In genomic region chr7:151876112-151876898, GRCh38 we compare ENCODE assay signal across 8 cellular contexts. TPM values are rescaled to one million over a fixed set of nuclear protein-coding genes. Genes with fewer than 3 reads are reported as not detected.
DNase-seq lines count a peak whose midpoint lies in the region; ATAC-seq and TF ChIP-seq lines count a peak whose summit lies in the region.

No MANE protein-coding gene starts in this region.

- no peaks in the 10 kb centered on the region for H3K79me2 ChIP-seq in PC-3 (ENCODE audit: low read length)
- no peaks in the 10 kb centered on the region for H3K79me2 ChIP-seq in osteoblast (ENCODE audit: insufficient read depth, low read length)

- peaks cover 15% of the 10 kb centered on the region for H3K4me1 ChIP-seq in PC-3 (ENCODE audit: insufficient read depth, low read length)
- H3K4me1 ChIP-seq in osteoblast (ENCODE audit: insufficient read depth, low read length): peaks cover 14% of the 10 kb centered on the region

- H3K4me3 ChIP-seq in PC-3 (ENCODE audit: low read length) (peak overlapping the region; percentile 83), osteoblast (ENCODE audit: insufficient read depth, low read length) (peak overlapping the region; percentile 66)

- no peaks in the 10 kb centered on the region for H3K27me3 Mint-ChIP-seq in glutamatergic neuron (ENCODE audit: unreplicated experiment)

- no peaks in the 10 kb centered on the region for H4K20me1 ChIP-seq in PC-3 (ENCODE audit: low read length)
- no peaks in the 10 kb centered on the region for H4K20me1 ChIP-seq in osteoblast (ENCODE audit: insufficient read depth, low read length)

- peak overlapping the region; percentile 70 for H3K27ac Mint-ChIP-seq in glutamatergic neuron (ENCODE audit: unreplicated experiment)

- H3K4me2 ChIP-seq in PC-3 (ENCODE audit: low read length) (peak overlapping the region; percentile 93), osteoblast (ENCODE audit: insufficient read depth, low read length) (peak overlapping the region; percentile 79)

- H3K9ac ChIP-seq in PC-3 (ENCODE audit: low read length): peak overlapping the region; percentile 2; the same call in 1 of the 2 replicates

- ATAC-seq in HG02798 (IDR thresholded peaks at IDR 0.05; ENCODE audit: poor library complexity, unreplicated experiment): peak; percentile 45
- ATAC-seq in PC-3: peak; percentile 59
- ATAC-seq in GM21526 (IDR thresholded peaks at IDR 0.05; ENCODE audit: low FRiP score, unreplicated experiment): no peak

- no TSS peak for BruUV-seq in PC-3 (replicated peaks; lab: Mats Ljungman, UMichigan)

- no peaks in the 10 kb centered on the region for H3F3A ChIP-seq in PC-3 (ENCODE audit: low read length, unreplicated experiment)

- H3K36me3 Mint-ChIP-seq in glutamatergic neuron (ENCODE audit: unreplicated experiment): no peaks in the 10 kb centered on the region

- intact Hi-C loops in PC-3 (cut with micrococcal nuclease): loop anchor here (2.0 kb wide), 1 partner anchor 56 kb away; no protein-coding TSS in a partner anchor

- H3K27ac ChIP-seq in PC-3 (ENCODE audit: low read length) (no peak overlapping the region), osteoblast (ENCODE audit: low read depth, low read length) (no peak overlapping the region), temporal lobe (ENCODE audit: low read depth, low read length) (peak overlapping the region; percentile 36)

- H3K9me3 ChIP-seq in PC-3 (ENCODE audit: low read length) (no peaks in the 10 kb centered on the region), osteoblast (ENCODE audit: low read depth, low read length) (no peaks in the 10 kb centered on the region)

- TF ChIP-seq CTCF in PC-3 (conservative IDR thresholded peaks at IDR 0.05; ENCODE audit: low read depth, low read length) (no peak), glutamatergic neuron (IDR thresholded peaks at IDR 0.05; ENCODE audit: partially characterized antibody, unreplicated experiment) (no peak), osteoblast (IDR thresholded peaks at IDR 0.05; ENCODE audit: extremely low read depth, low read depth, low read length) (no peak)

- DNase-seq in COR-L47 (lab: John Stamatoyannopoulos, UW) (peak; percentile 83), PC-3 (peak; percentile 24), activated gamma-delta T cell treated with Interleukin-2 at 50 U/mL for 16 hours (peak; percentile 72), glutamatergic neuron (peak; percentile 78), osteoblast (ENCODE audit: insufficient read length, low spot score, missing footprints) (peak; percentile 90)

- H3K9me2 ChIP-seq in PC-3 (replicated peaks; ENCODE audit: low read length): no peaks in the 10 kb centered on the region

- H2AFZ ChIP-seq in PC-3 (ENCODE audit: low read length) (peak overlapping the region; percentile 88), osteoblast (ENCODE audit: low read length) (peak overlapping the region; percentile 65)

- H3K4me1 Mint-ChIP-seq in glutamatergic neuron (ENCODE audit: low read depth, unreplicated experiment): no peaks in the 10 kb centered on the region

- H3K27me3 ChIP-seq in PC-3 (ENCODE audit: low read length) (peaks cover 19% of the 10 kb centered on the region), osteoblast (ENCODE audit: insufficient read depth, low read length) (peaks cover 53% of the 10 kb centered on the region)

- H3K9me3 Mint-ChIP-seq in glutamatergic neuron (ENCODE audit: unreplicated experiment): peaks cover 2% of the 10 kb centered on the region

- H3K36me3 ChIP-seq in PC-3 (ENCODE audit: low read depth, low read length): no peaks in the 10 kb centered on the region
- H3K36me3 ChIP-seq in osteoblast (ENCODE audit: insufficient read depth, low read length): no peaks in the 10 kb centered on the region

- POLR2A ChIA-PET in PC-3 (lab: Charles Lee; ENCODE audit: unreplicated experiment): no interaction called here

- peak overlapping the region; percentile 90 for H3K4me3 Mint-ChIP-seq in glutamatergic neuron (ENCODE audit: unreplicated experiment)

- CTCF ChIA-PET in PC-3 (lab: Charles Lee): interaction anchor here (0.8 kb wide), 1 partner anchor 94 kb away, joined by 3 read pairs; no protein-coding TSS in a partner anchor

RNA-seq across cellular contexts. Expression of gene PRKAG2, which starts 0.6 kb away (rescaled TPM):
- total RNA-seq in PC-3 (2014; rRNA removed): 21.5 and 23.9 TPM in 2 replicates
- 24.7 TPM for total RNA-seq in glutamatergic neuron (ENCODE audit: unreplicated experiment)
- 20.6 TPM in 2 replicates for total RNA-seq in osteoblast
- 24.8 TPM for total RNA-seq in temporal lobe

Comparison
In these comparisons a context has a peak if more than half of its experiments do, and no peak if none do; other contexts are left out.
1. DNase-seq: peak in every context shown above with its lines; median percentile 90 in osteoblast; 83 in COR-L47; 78 in glutamatergic neuron; 72 in activated gamma-delta T cell treated with Interleukin-2 at 50 U/mL for 16 hours; 24 in PC-3.